14 cellular contexts compared by ENCODE assay signal in genomic region chr5:104513194-104513602, GRCh38.
A peak's percentile ranks its signal among the peaks of the same experiment; 100 is the strongest.
DNase-seq lines count a peak whose midpoint lies in the region; ATAC-seq and TF ChIP-seq lines count a peak whose summit lies in the region.
"Had no signal": no experiment of that assay in that cellular context is flagged by ENCODE, and none has a peak within 500 bp of the region (broad histone marks: within the 10 kb centered on the region; RNA-seq: fewer than 3 reads in every experiment).

No MANE protein-coding gene starts in this region.

- H3K36me3 Mint-ChIP-seq in Caco-2 (ENCODE audit: insufficient read depth, unreplicated experiment): peaks cover 5% of the 10 kb centered on the region
- H3K36me3 Mint-ChIP-seq: activated naive CD8-positive, alpha-beta T cell; stimulated activated memory B cell treated with anti-CD40 and anti-IgM and Interleukin-4, amounts not matched to agents 10 μg/mL and 1 μg/mL and 100 μg/mL, for 72 hours had no signal

- intact Hi-C loops in Caco-2 (cut with micrococcal nuclease; ENCODE audit: unreplicated experiment): loop anchor here (1.0 kb wide), 2 partner anchors 15 to 280 kb away; no protein-coding TSS in a partner anchor

- no peaks in the 10 kb centered on the region for H3K27me3 Mint-ChIP-seq in Caco-2 (ENCODE audit: insufficient read depth, unreplicated experiment)
- H3K27me3 Mint-ChIP-seq: activated naive CD8-positive, alpha-beta T cell; B cell; stimulated activated memory B cell treated with anti-CD40 and anti-IgM and Interleukin-4, amounts not matched to agents 10 μg/mL and 1 μg/mL and 100 μg/mL, for 72 hours had no signal

- CTCF ChIA-PET in Caco-2 (lab: Charles Lee): no interaction called here

- H3K9me3 ChIP-seq in Caco-2 (peaks cover 3% of the 10 kb centered on the region; the same call in 1 of the 2 replicates), MG63 (peaks cover 19% of the 10 kb centered on the region)

- peaks cover 28% of the 10 kb centered on the region for H3K4me1 ChIP-seq in Caco-2

- H3K27ac Mint-ChIP-seq in Caco-2 (ENCODE audit: unreplicated experiment): peak overlapping the region; percentile 56
- H3K27ac Mint-ChIP-seq: activated naive CD8-positive, alpha-beta T cell; B cell; stimulated activated memory B cell treated with anti-CD40 and anti-IgM and Interleukin-4, amounts not matched to agents 10 μg/mL and 1 μg/mL and 100 μg/mL, for 72 hours had no signal

- DNase-seq in Caco-2: peak; percentile 27 to 40
- DNase-seq in MG63: peak; percentile 4
- peak; percentile 54 for DNase-seq in choroid plexus epithelial cell (ENCODE audit: low read depth)
- DNase-seq in myocyte (ENCODE audit: low read depth): peak; percentile 5
- no peak for DNase-seq in cerebellum (ENCODE audit: low spot score)
- DNase-seq in DMS153 (lab: John Stamatoyannopoulos, UW): no peak
- DNase-seq: left ventricle myocardium superior, NCI-H2227 treated with DMSO at 0.1 percent for 48 hours, ovary had no signal

- peaks cover 26% of the 10 kb centered on the region for H3K9me3 Mint-ChIP-seq in Caco-2 (ENCODE audit: unreplicated experiment)

- ATAC-seq in HG02840 (IDR thresholded peaks at IDR 0.05; ENCODE audit: low FRiP score, unreplicated experiment) (no peak), GM19467 (IDR thresholded peaks at IDR 0.05; ENCODE audit: unreplicated experiment) (no peak)
- ATAC-seq: left ventricle myocardium superior; stimulated activated memory B cell treated with anti-CD40 and anti-IgM and Interleukin-4, amounts not matched to agents 10 μg/mL and 1 μg/mL and 100 μg/mL, for 72 hours had no signal

- no peak for TF ChIP-seq CTCF in Caco-2 (IDR thresholded peaks at IDR 0.05; ENCODE audit: insufficient read depth in 1 of 2, low read depth in 1 of 2, low read length in 1 of 2, severe bottlenecking in 1 of 2, unreplicated experiment in 1 of 2)
- no peak for TF ChIP-seq CTCF in choroid plexus epithelial cell (conservative IDR thresholded peaks at IDR 0.05; ENCODE audit: low read depth, low read length)

- BruUV-seq in Caco-2 (replicated peaks; lab: Mats Ljungman, UMichigan): no TSS peak

- H3K4me3 ChIP-seq in Caco-2 (ENCODE audit: low read depth, low read length) (no peak overlapping the region), MG63 (no peak overlapping the region), choroid plexus epithelial cell (ENCODE audit: low read depth, low read length) (no peak overlapping the region)
- H3K4me3 ChIP-seq: ovary had no signal

- no peak overlapping the region for H3K4me3 Mint-ChIP-seq in Caco-2 (ENCODE audit: unreplicated experiment)
- H3K4me3 Mint-ChIP-seq: activated naive CD8-positive, alpha-beta T cell; B cell; stimulated activated memory B cell treated with anti-CD40 and anti-IgM and Interleukin-4, amounts not matched to agents 10 μg/mL and 1 μg/mL and 100 μg/mL, for 72 hours had no signal

- no peaks in the 10 kb centered on the region for H3K27me3 ChIP-seq in Caco-2 (replicated peaks; ENCODE audit: control insufficient read depth, insufficient read depth, low read length)
- no peaks in the 10 kb centered on the region for H3K27me3 ChIP-seq in MG63
- H3K27me3 ChIP-seq: ovary had no signal

- H3K36me3 ChIP-seq in Caco-2 (ENCODE audit: control insufficient read depth, insufficient read depth, low read length) (no peaks in the 10 kb centered on the region), MG63 (no peaks in the 10 kb centered on the region)
- H3K36me3 ChIP-seq: ovary had no signal

- POLR2A ChIA-PET in Caco-2 (lab: Charles Lee): no interaction called here

- peaks cover 11% of the 10 kb centered on the region for H3K4me1 Mint-ChIP-seq in Caco-2 (ENCODE audit: low read depth, unreplicated experiment)
- H3K4me1 Mint-ChIP-seq: B cell; stimulated activated memory B cell treated with anti-CD40 and anti-IgM and Interleukin-4, amounts not matched to agents 10 μg/mL and 1 μg/mL and 100 μg/mL, for 72 hours had no signal

Comparison
In these comparisons a context has a peak if more than half of its experiments do, and no peak if none do; other contexts are left out.
1. DNase-seq: peak in Caco-2 (2 of 2), MG63 (single experiment), choroid plexus epithelial cell (single experiment) and myocyte (single experiment); none in cerebellum (single experiment) and DMS153 (single experiment).